In the genomic region with DNA sequence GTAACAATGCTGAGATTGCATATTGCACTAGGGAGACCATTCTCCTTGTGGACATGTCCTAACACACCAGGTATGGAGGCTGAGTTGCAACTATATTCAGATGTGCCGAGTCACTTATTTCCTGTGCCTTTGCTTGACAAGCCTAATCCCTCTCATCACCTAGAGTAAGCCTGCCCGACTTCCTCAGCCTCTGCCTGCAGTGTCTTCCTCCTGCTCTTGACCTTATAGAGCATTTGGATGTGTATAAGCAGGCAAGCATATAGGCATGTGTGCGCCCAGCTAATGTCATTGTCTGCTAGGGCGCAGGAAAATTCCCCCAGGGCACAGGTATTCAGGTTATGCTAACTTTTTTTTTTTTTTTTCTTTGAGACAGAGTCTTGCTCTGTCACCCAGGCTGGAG, we compare ENCODE assay signal across 22 cellular contexts.
DNase-seq lines count a peak whose midpoint lies in the region; ATAC-seq and TF ChIP-seq lines count a peak whose summit lies in the region.
"Had no signal": no experiment of that assay in that cellular context is flagged by ENCODE, and none has a peak within 500 bp of the region (broad histone marks: within the 10 kb centered on the region; RNA-seq: fewer than 3 reads in every experiment).

No MANE protein-coding gene starts in this region.

- DNase-seq in cardiac muscle cell (ENCODE audit: low read depth in 1 of 2, low spot score in 1 of 2), result peak in 1 of 2 donors; percentile 11
- no peak for DNase-seq in left cardiac atrium
- no peak for DNase-seq in WTC11 (ENCODE audit: low spot score)
- no peak for DNase-seq in type B pancreatic cell (ENCODE audit: extremely low spot score, unreplicated experiment)
- DNase-seq in NK-92 (lab: John Stamatoyannopoulos, UW; ENCODE audit: unreplicated experiment), result no peak
- DNase-seq: activated B cell treated with CpG ODN at 0.5 μM for 24 hours; activated CD8-positive, alpha-beta T cell treated with anti-CD3 and anti-CD28 coated beads for 36 hours; activated naive CD4-positive, alpha-beta T cell treated with anti-CD3 and anti-CD28 coated beads, Interleukin-2, amount 10 ng/mL, durations not matched to agents 7 days and 5 days; activated T-cell treated with anti-CD3 and anti-CD28 coated beads, Interleukin-2, amount 50 U/mL, for 24 hours; aorta; effector memory CD4-positive, alpha-beta T cell; GF-D8; head of caudate nucleus; right cardiac atrium; T-helper 17 cell; upper lobe of left lung had no signal

- peaks cover 49% of the 10 kb centered on the region for H3K4me1 ChIP-seq in cardiac muscle cell (ENCODE audit: low read depth)
- H3K4me1 ChIP-seq: upper lobe of left lung had no signal

- H3K36me3 Mint-ChIP-seq in WTC11 (no peaks in the 10 kb centered on the region), type B pancreatic cell (no peaks in the 10 kb centered on the region)
- H3K36me3 Mint-ChIP-seq: activated naive CD4-positive, alpha-beta T cell treated with anti-CD3 and anti-CD28 coated beads, Interleukin-2, amount 10 ng/mL, durations not matched to agents 7 days and 5 days had no signal

- H3K27ac Mint-ChIP-seq in WTC11 (no peak overlapping the region), type B pancreatic cell (peak overlapping the region; percentile 18)
- H3K27ac Mint-ChIP-seq: activated B cell treated with CpG ODN at 0.5 μM for 24 hours; activated CD8-positive, alpha-beta T cell treated with anti-CD3 and anti-CD28 coated beads for 36 hours; activated naive CD4-positive, alpha-beta T cell treated with anti-CD3 and anti-CD28 coated beads, Interleukin-2, amount 10 ng/mL, durations not matched to agents 7 days and 5 days; activated T-cell treated with anti-CD3 and anti-CD28 coated beads, Interleukin-2, amount 50 U/mL, for 24 hours; stimulated activated naive CD8-positive, alpha-beta T cell treated with anti-CD3 and anti-CD28 coated beads, Interleukin-15, Interleukin-2, amounts not matched to agents 100 ng/mL and 50 ng/mL, for 24 hours; T-helper 17 cell had no signal

- no peaks in the 10 kb centered on the region for H3K36me3 ChIP-seq in cardiac muscle cell
- H3K36me3 ChIP-seq: neutrophil, upper lobe of left lung had no signal

- peaks cover 7% of the 10 kb centered on the region; the same call in 1 of the 2 replicates for H3K4me1 Mint-ChIP-seq in WTC11
- peaks cover 12% of the 10 kb centered on the region for H3K4me1 Mint-ChIP-seq in type B pancreatic cell (ENCODE audit: unreplicated experiment)
- H3K4me1 Mint-ChIP-seq: activated B cell treated with CpG ODN at 0.5 μM for 24 hours; activated naive CD4-positive, alpha-beta T cell treated with anti-CD3 and anti-CD28 coated beads, Interleukin-2, amount 10 ng/mL, durations not matched to agents 7 days and 5 days; T-helper 17 cell had no signal

- no peaks in the 10 kb centered on the region for H3K27me3 Mint-ChIP-seq in WTC11 (ENCODE audit: low read depth)
- no peaks in the 10 kb centered on the region for H3K27me3 Mint-ChIP-seq in type B pancreatic cell
- H3K27me3 Mint-ChIP-seq: activated B cell treated with CpG ODN at 0.5 μM for 24 hours; activated CD8-positive, alpha-beta T cell treated with anti-CD3 and anti-CD28 coated beads for 36 hours; activated naive CD4-positive, alpha-beta T cell treated with anti-CD3 and anti-CD28 coated beads, Interleukin-2, amount 10 ng/mL, durations not matched to agents 7 days and 5 days; activated T-cell treated with anti-CD3 and anti-CD28 coated beads, Interleukin-2, amount 50 U/mL, for 24 hours; stimulated activated naive CD8-positive, alpha-beta T cell treated with anti-CD3 and anti-CD28 coated beads, Interleukin-15, Interleukin-2, amounts not matched to agents 100 ng/mL and 50 ng/mL, for 24 hours; T-helper 17 cell had no signal

- TF ChIP-seq CTCF in cardiac muscle cell (IDR thresholded peaks at IDR 0.05; ENCODE audit: low read depth, low read length) (no peak), WTC11 (IDR thresholded peaks at IDR 0.05) (no peak), type B pancreatic cell (conservative IDR thresholded peaks at IDR 0.05) (no peak)

- no peak overlapping the region for H3K4me3 ChIP-seq in cardiac muscle cell
- H3K4me3 ChIP-seq: upper lobe of left lung had no signal

- POLR2A ChIA-PET in WTC11 (lab: Charles Lee), result no interaction called here

- no peaks in the 10 kb centered on the region for H3K27me3 ChIP-seq in cardiac muscle cell
- H3K27me3 ChIP-seq: neutrophil, upper lobe of left lung had no signal

- intact Hi-C loops in left cardiac atrium (cut with DNase I), result loop anchor here in 1 of 2 donors (10.0 kb wide), 1 partner anchor 325 kb away; no protein-coding TSS in a partner anchor

- ATAC-seq in left cardiac atrium, result no peak
- peak; percentile 21 for ATAC-seq in HG03432 (IDR thresholded peaks at IDR 0.05; ENCODE audit: unreplicated experiment)
- ATAC-seq in WTC11, result peak; percentile 24; the same call in 1 of the 2 replicates
- ATAC-seq in GM21723 (IDR thresholded peaks at IDR 0.05; ENCODE audit: unreplicated experiment), result no peak
- ATAC-seq in GM19023 (IDR thresholded peaks at IDR 0.05; ENCODE audit: unreplicated experiment), result no peak
- ATAC-seq: activated CD8-positive, alpha-beta T cell treated with anti-CD3 and anti-CD28 coated beads for 36 hours; T-helper 17 cell had no signal

- H3K9me3 ChIP-seq in cardiac muscle cell (ENCODE audit: low read depth), result no peaks in the 10 kb centered on the region
- H3K9me3 ChIP-seq: neutrophil, upper lobe of left lung had no signal

- H3K4me3 Mint-ChIP-seq in WTC11 (no peak overlapping the region), type B pancreatic cell (no peak overlapping the region)
- H3K4me3 Mint-ChIP-seq: activated B cell treated with CpG ODN at 0.5 μM for 24 hours; activated CD8-positive, alpha-beta T cell treated with anti-CD3 and anti-CD28 coated beads for 36 hours; activated naive CD4-positive, alpha-beta T cell treated with anti-CD3 and anti-CD28 coated beads, Interleukin-2, amount 10 ng/mL, durations not matched to agents 7 days and 5 days; activated T-cell treated with anti-CD3 and anti-CD28 coated beads, Interleukin-2, amount 50 U/mL, for 24 hours; stimulated activated naive CD8-positive, alpha-beta T cell treated with anti-CD3 and anti-CD28 coated beads, Interleukin-15, Interleukin-2, amounts not matched to agents 100 ng/mL and 50 ng/mL, for 24 hours; T-helper 17 cell had no signal

- CTCF ChIA-PET in WTC11 (lab: Charles Lee), result no interaction called here

- H3K9me3 Mint-ChIP-seq in WTC11 (peaks cover under 1% of the 10 kb centered on the region), type B pancreatic cell (no peaks in the 10 kb centered on the region)
- H3K9me3 Mint-ChIP-seq: activated B cell treated with CpG ODN at 0.5 μM for 24 hours; activated CD8-positive, alpha-beta T cell treated with anti-CD3 and anti-CD28 coated beads for 36 hours; activated naive CD4-positive, alpha-beta T cell treated with anti-CD3 and anti-CD28 coated beads, Interleukin-2, amount 10 ng/mL, durations not matched to agents 7 days and 5 days; activated T-cell treated with anti-CD3 and anti-CD28 coated beads, Interleukin-2, amount 50 U/mL, for 24 hours; stimulated activated naive CD8-positive, alpha-beta T cell treated with anti-CD3 and anti-CD28 coated beads, Interleukin-15, Interleukin-2, amounts not matched to agents 100 ng/mL and 50 ng/mL, for 24 hours had no signal

- H3K27ac ChIP-seq in cardiac muscle cell, result peak overlapping the region; percentile 93
- H3K27ac ChIP-seq: HL-60, neutrophil, upper lobe of left lung had no signal

TF ChIP-seq in WTC11, 78 proteins besides CTCF, POLR2A, EP300 and RAD21 (continues in another document):
- TF ChIP-seq ZNF317 (CRISPR knock-in tag; IDR thresholded peaks at IDR 0.05; ENCODE audit: borderline replicate concordance, low read depth) (no peak), ERG (CRISPR knock-in tag; IDR thresholded peaks at IDR 0.05) (no peak), STAT6 (CRISPR knock-in tag; conservative IDR thresholded peaks at IDR 0.05; ENCODE audit: low read depth) (no peak)

Comparison
In these comparisons a context has a peak if more than half of its experiments do, and no peak if none do; other contexts are left out.
1. ATAC-seq: peak in HG03432 (single experiment) and WTC11 (single experiment); none in left cardiac atrium (0 of 2), GM21723 (single experiment) and GM19023 (single experiment).